In the genomic region with DNA sequence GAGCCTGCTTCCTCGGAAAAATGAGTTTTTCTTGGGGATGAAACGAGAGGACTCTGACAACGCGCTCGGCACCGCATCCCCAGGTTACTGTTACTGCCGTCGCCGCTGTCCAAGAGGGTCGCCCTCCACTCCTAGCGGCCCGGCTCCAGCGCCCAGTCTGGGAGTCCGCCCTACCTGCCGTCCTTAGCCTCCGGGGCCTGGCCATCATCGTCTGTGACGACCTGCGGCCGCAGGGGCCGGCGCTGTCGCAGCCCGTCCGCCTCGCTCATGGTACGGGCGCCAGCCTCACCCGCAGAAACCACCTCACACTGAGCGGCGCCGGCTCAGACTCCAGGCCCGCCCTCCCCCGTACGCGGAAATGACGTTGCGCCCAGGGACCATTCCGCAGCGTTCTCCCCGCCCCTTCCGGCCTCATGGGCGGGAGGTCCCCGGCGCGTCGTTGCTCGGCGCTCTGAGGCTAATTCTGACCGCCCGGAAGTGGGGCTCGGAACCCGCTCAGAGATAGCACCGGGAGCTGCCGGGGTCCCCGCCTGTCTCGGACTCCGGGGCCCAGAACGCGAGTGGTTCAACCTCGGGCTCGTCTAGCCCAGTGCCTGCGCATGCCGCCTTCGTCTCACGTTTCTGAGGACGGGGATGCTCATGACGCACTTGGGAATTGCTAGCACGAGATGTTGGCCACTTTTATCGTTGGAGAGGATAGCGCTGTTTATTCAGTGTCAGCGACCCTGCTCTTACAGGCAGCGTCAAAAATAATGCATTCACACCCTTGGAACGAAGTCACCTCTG, we compare ENCODE assay signal across 1 cellular context.
A peak's percentile ranks its signal among the peaks of the same experiment; 100 is the strongest.
TF ChIP-seq lines count a peak whose summit lies in the region.

A gene with protein sequence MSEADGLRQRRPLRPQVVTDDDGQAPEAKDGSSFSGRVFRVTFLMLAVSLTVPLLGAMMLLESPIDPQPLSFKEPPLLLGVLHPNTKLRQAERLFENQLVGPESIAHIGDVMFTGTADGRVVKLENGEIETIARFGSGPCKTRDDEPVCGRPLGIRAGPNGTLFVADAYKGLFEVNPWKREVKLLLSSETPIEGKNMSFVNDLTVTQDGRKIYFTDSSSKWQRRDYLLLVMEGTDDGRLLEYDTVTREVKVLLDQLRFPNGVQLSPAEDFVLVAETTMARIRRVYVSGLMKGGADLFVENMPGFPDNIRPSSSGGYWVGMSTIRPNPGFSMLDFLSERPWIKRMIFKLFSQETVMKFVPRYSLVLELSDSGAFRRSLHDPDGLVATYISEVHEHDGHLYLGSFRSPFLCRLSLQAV (minus strand): TSS at position 332 of the 786 bp plus-strand sequence. CDS start 63 bp downstream, at position 269.

TF ChIP-seq in HepG2, 621 proteins besides CTCF, POLR2A, EP300 and RAD21 (continued from another document and continues in another):
- TF ChIP-seq ZNF747 (CRISPR knock-in tag; IDR thresholded peaks at IDR 0.05; ENCODE audit: borderline replicate concordance): peak; percentile 95
- TF ChIP-seq, protein P1, sequence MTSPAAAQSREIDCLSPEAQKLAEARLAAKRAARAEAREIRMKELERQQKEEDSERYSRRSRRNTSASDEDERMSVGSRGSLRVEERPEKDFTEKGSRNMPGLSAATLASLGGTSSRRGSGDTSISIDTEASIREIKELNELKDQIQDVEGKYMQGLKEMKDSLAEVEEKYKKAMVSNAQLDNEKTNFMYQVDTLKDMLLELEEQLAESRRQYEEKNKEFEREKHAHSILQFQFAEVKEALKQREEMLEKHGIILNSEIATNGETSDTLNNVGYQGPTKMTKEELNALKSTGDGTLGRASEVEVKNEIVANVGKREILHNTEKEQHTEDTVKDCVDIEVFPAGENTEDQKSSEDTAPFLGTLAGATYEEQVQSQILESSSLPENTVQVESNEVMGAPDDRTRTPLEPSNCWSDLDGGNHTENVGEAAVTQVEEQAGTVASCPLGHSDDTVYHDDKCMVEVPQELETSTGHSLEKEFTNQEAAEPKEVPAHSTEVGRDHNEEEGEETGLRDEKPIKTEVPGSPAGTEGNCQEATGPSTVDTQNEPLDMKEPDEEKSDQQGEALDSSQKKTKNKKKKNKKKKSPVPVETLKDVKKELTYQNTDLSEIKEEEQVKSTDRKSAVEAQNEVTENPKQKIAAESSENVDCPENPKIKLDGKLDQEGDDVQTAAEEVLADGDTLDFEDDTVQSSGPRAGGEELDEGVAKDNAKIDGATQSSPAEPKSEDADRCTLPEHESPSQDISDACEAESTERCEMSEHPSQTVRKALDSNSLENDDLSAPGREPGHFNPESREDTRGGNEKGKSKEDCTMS (CRISPR knock-in tag; conservative IDR thresholded peaks at IDR 0.05): 0 out of 2 replicates have a peak, but pooled peaks have one; percentile 59
- no peak for TF ChIP-seq NFRKB (IDR thresholded peaks at IDR 0.05)
- TF ChIP-seq KMT2A (CRISPR knock-in tag; IDR thresholded peaks at IDR 0.05): peak; percentile 99; the same call in 1 of the 2 replicates
- TF ChIP-seq ZNF430 (CRISPR knock-in tag; IDR thresholded peaks at IDR 0.05): peak; percentile 94
- peak; percentile 94 for TF ChIP-seq ISX (CRISPR knock-in tag; conservative IDR thresholded peaks at IDR 0.05)
- TF ChIP-seq ZSCAN12 (CRISPR knock-in tag; IDR thresholded peaks at IDR 0.05): peak; percentile 78
- TF ChIP-seq SIN3B (IDR thresholded peaks at IDR 0.05; ENCODE audit: low read length): peak; percentile 57; the same call in 1 of the 2 replicates
- TF ChIP-seq ZSCAN29 (CRISPR knock-in tag; conservative IDR thresholded peaks at IDR 0.05): peak; percentile 64; the same call in 1 of the 2 replicates
- TF ChIP-seq ZNF503 (CRISPR knock-in tag; IDR thresholded peaks at IDR 0.05): peak; percentile 84
- no peak for TF ChIP-seq ZNF577 (CRISPR knock-in tag; IDR thresholded peaks at IDR 0.05; ENCODE audit: borderline replicate concordance, low read depth)
- no peak; the same call in 1 of the 2 replicates for TF ChIP-seq EHMT2 (IDR thresholded peaks at IDR 0.05; ENCODE audit: borderline replicate concordance, low read depth, low read length)
- TF ChIP-seq MTA3 (CRISPR knock-in tag; IDR thresholded peaks at IDR 0.05): no peak
- TF ChIP-seq SOX13 (IDR thresholded peaks at IDR 0.05): peak; percentile 64; the same call in 1 of the 2 replicates
- TF ChIP-seq SOX13 (CRISPR knock-in tag; conservative IDR thresholded peaks at IDR 0.05 in 1 of 2, IDR thresholded peaks at IDR 0.05 in 1 of 2): peak in 1 of 2 experiments; percentile 55; a peak in 1 of 4 replicates
- TF ChIP-seq ZSCAN22 (CRISPR knock-in tag; IDR thresholded peaks at IDR 0.05): peak; percentile 74; the same call in 1 of the 2 replicates
- TF ChIP-seq NCOA1 (CRISPR knock-in tag; IDR thresholded peaks at IDR 0.05): peak; percentile 77
- peak; percentile 81 for TF ChIP-seq NFYC (CRISPR knock-in tag; IDR thresholded peaks at IDR 0.05)
- TF ChIP-seq ZNF530 (CRISPR knock-in tag; IDR thresholded peaks at IDR 0.05; ENCODE audit: low read depth): 0 out of 2 replicates have a peak, but pooled peaks have one; percentile 11
- TF ChIP-seq RBM39 (IDR thresholded peaks at IDR 0.05; ENCODE audit: low read depth, low read length, poor library complexity, severe bottlenecking): peak; percentile 85
- peak; percentile 90; the same call in 1 of the 2 replicates for TF ChIP-seq ZNF253 (CRISPR knock-in tag; IDR thresholded peaks at IDR 0.05; ENCODE audit: borderline replicate concordance)
- TF ChIP-seq ATF6 (CRISPR knock-in tag; conservative IDR thresholded peaks at IDR 0.05): peak; percentile 94
- TF ChIP-seq PHF20 (CRISPR knock-in tag; IDR thresholded peaks at IDR 0.05): peak; percentile 98
- no peak for TF ChIP-seq SMARCE1 (IDR thresholded peaks at IDR 0.05; ENCODE audit: borderline replicate concordance)
- TF ChIP-seq ZNF569 (CRISPR knock-in tag; IDR thresholded peaks at IDR 0.05; ENCODE audit: borderline replicate concordance): peak; percentile 51; the same call in 1 of the 2 replicates
- no peak for TF ChIP-seq TCF12 (IDR thresholded peaks at IDR 0.05)
- TF ChIP-seq TCF12 (CRISPR knock-in tag; IDR thresholded peaks at IDR 0.05): peak; percentile 75
- TF ChIP-seq FOXP1 (IDR thresholded peaks at IDR 0.05): no peak
- TF ChIP-seq FOXP1 (CRISPR knock-in tag; IDR thresholded peaks at IDR 0.05): peak; percentile 53; the same call in 1 of the 2 replicates
- TF ChIP-seq, protein P2, sequence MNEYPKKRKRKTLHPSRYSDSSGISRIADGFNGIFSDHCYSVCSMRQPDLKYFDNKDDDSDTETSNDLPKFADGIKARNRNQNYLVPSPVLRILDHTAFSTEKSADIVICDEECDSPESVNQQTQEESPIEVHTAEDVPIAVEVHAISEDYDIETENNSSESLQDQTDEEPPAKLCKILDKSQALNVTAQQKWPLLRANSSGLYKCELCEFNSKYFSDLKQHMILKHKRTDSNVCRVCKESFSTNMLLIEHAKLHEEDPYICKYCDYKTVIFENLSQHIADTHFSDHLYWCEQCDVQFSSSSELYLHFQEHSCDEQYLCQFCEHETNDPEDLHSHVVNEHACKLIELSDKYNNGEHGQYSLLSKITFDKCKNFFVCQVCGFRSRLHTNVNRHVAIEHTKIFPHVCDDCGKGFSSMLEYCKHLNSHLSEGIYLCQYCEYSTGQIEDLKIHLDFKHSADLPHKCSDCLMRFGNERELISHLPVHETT (CRISPR knock-in tag; conservative IDR thresholded peaks at IDR 0.05): peak; percentile 94
- TF ChIP-seq KAT7 (CRISPR knock-in tag; IDR thresholded peaks at IDR 0.05; ENCODE audit: borderline replicate concordance): peak; percentile 99
- peak; percentile 73 for TF ChIP-seq ZNF710 (CRISPR knock-in tag; IDR thresholded peaks at IDR 0.05; ENCODE audit: borderline replicate concordance)
- TF ChIP-seq ZBTB4 (CRISPR knock-in tag; IDR thresholded peaks at IDR 0.05; ENCODE audit: borderline replicate concordance): peak; percentile 87; the same call in 1 of the 2 replicates
- TF ChIP-seq ZNF274 (CRISPR knock-in tag; IDR thresholded peaks at IDR 0.05): peak; percentile 98
- peak; percentile 95 for TF ChIP-seq ELF3 (CRISPR knock-in tag; IDR thresholded peaks at IDR 0.05)
- TF ChIP-seq ZNF367 (CRISPR knock-in tag; IDR thresholded peaks at IDR 0.05; ENCODE audit: borderline replicate concordance): 0 out of 2 replicates have a peak, but pooled peaks have one; percentile 51
- TF ChIP-seq BCL3 (CRISPR knock-in tag; IDR thresholded peaks at IDR 0.05): peak; percentile 98
- TF ChIP-seq, protein P3, sequence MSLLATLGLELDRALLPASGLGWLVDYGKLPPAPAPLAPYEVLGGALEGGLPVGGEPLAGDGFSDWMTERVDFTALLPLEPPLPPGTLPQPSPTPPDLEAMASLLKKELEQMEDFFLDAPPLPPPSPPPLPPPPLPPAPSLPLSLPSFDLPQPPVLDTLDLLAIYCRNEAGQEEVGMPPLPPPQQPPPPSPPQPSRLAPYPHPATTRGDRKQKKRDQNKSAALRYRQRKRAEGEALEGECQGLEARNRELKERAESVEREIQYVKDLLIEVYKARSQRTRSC (CRISPR knock-in tag; IDR thresholded peaks at IDR 0.05; ENCODE audit: low read depth): no peak; the same call in none of the 2 replicates
